ENCODE assay signal across 24 cellular contexts in genomic region chr2:241190291-241190981, GRCh38. TPM values are rescaled to one million over a fixed set of nuclear protein-coding genes. Genes with fewer than 3 reads are reported as not detected.
A peak's percentile ranks its signal among the peaks of the same experiment; 100 is the strongest.
DNase-seq lines count a peak whose midpoint lies in the region; ATAC-seq, FAIRE-seq and TF ChIP-seq lines count a peak whose summit lies in the region.
"Had no signal": no experiment of that assay in that cellular context is flagged by ENCODE, and none has a peak within 500 bp of the region (broad histone marks: within the 10 kb centered on the region; RNA-seq: fewer than 3 reads in every experiment).

No MANE protein-coding gene starts in this region.

- no peaks in the 10 kb centered on the region for H3K27me3 Mint-ChIP-seq in activated T-helper 1 cell treated with anti-CD3 and anti-CD28 coated beads, Interleukin-12 subunit alpha, Interleukin-12 subunit beta, Interleukin-2, Interleukin-4 antibody, amounts not matched to agents 30 ng/mL and 10 ng/mL and 1 ng/mL, durations not matched to agents 14 hours and 24 hours and 36 hours (ENCODE audit: insufficient read depth)
- H3K27me3 Mint-ChIP-seq: activated naive CD8-positive, alpha-beta T cell treated with anti-CD3 and anti-CD28 coated beads, Interleukin-2, amount 10 ng/mL, durations not matched to agents 7 days and 5 days; CD4-positive, CD25-positive, alpha-beta regulatory T cell had no signal

- no peaks in the 10 kb centered on the region for H3K9me3 ChIP-seq in Panc1 (ENCODE audit: control insufficient read depth, insufficient read depth, low read depth, low read length)
- H3K9me3 ChIP-seq in kidney (ENCODE audit: control insufficient read depth in 1 of 2, low read length in 2 of 2) = no peaks in the 10 kb centered on the region
- H3K9me3 ChIP-seq in prostate gland = no peaks in the 10 kb centered on the region
- H3K9me3 ChIP-seq: heart left ventricle, left lung, pancreas had no signal

- H3K9me3 Mint-ChIP-seq in activated T-helper 1 cell treated with anti-CD3 and anti-CD28 coated beads, Interleukin-12 subunit alpha, Interleukin-12 subunit beta, Interleukin-2, Interleukin-4 antibody, amounts not matched to agents 30 ng/mL and 10 ng/mL and 1 ng/mL, durations not matched to agents 14 hours and 24 hours and 36 hours = no peaks in the 10 kb centered on the region
- H3K9me3 Mint-ChIP-seq: activated naive CD8-positive, alpha-beta T cell treated with anti-CD3 and anti-CD28 coated beads, Interleukin-2, amount 10 ng/mL, durations not matched to agents 7 days and 5 days; CD4-positive, CD25-positive, alpha-beta regulatory T cell; natural killer cell had no signal

- TF ChIP-seq CTCF in GM20000 (IDR thresholded peaks at IDR 0.05; ENCODE audit: extremely low read depth, missing control alignments) = no peak
- TF ChIP-seq CTCF in Panc1 (IDR thresholded peaks at IDR 0.05) = no peak
- TF ChIP-seq CTCF in kidney (IDR thresholded peaks at IDR 0.05; ENCODE audit: borderline replicate concordance, extremely low read depth, insufficient read depth) = no peak
- no peak for TF ChIP-seq CTCF in prostate gland (IDR thresholded peaks at IDR 0.05)
- TF ChIP-seq CTCF in foreskin fibroblast (IDR thresholded peaks at IDR 0.05; ENCODE audit: low read depth, low read length) = no peak

- CTCF ChIA-PET in Panc1 (lab: Charles Lee) = no interaction called here

- H3K4me3 ChIP-seq in Panc1 (ENCODE audit: low read depth in 2 of 2, low read length in 2 of 2) (no peak overlapping the region), kidney (ENCODE audit: low read length in 2 of 2) (no peak overlapping the region), prostate gland (peak overlapping the region in 1 of 2 donors; percentile 47), foreskin fibroblast (ENCODE audit: low read depth in 1 of 2, low read length in 2 of 2) (no peak overlapping the region)
- H3K4me3 ChIP-seq: GM23248, heart left ventricle, left lung, pancreas had no signal

- H3K4me1 ChIP-seq in Panc1 (ENCODE audit: control insufficient read depth, insufficient read depth, low read length) = no peaks in the 10 kb centered on the region; the same call in 1 of the 2 replicates
- no peaks in the 10 kb centered on the region for H3K4me1 ChIP-seq in kidney (ENCODE audit: control insufficient read depth in 1 of 2, insufficient read depth in 1 of 2, low read depth in 1 of 2, low read length in 2 of 2)
- peaks cover 9% of the 10 kb centered on the region for H3K4me1 ChIP-seq in prostate gland (replicated peaks)
- H3K4me1 ChIP-seq: heart left ventricle, left lung, pancreas had no signal

- no peak overlapping the region for H3K27ac Mint-ChIP-seq in activated T-helper 1 cell treated with anti-CD3 and anti-CD28 coated beads, Interleukin-12 subunit alpha, Interleukin-12 subunit beta, Interleukin-2, Interleukin-4 antibody, amounts not matched to agents 30 ng/mL and 10 ng/mL and 1 ng/mL, durations not matched to agents 14 hours and 24 hours and 36 hours
- H3K27ac Mint-ChIP-seq: activated naive CD8-positive, alpha-beta T cell treated with anti-CD3 and anti-CD28 coated beads, Interleukin-2, amount 10 ng/mL, durations not matched to agents 7 days and 5 days; CD4-positive, CD25-positive, alpha-beta regulatory T cell; natural killer cell had no signal

- FAIRE-seq in kidney (lab: Jason Lieb, UNC) = no peak
- FAIRE-seq: pancreas had no signal

- H3K36me3 ChIP-seq in Panc1 (ENCODE audit: control insufficient read depth, insufficient read depth, low read length) = no peaks in the 10 kb centered on the region
- no peaks in the 10 kb centered on the region for H3K36me3 ChIP-seq in kidney (ENCODE audit: control insufficient read depth in 1 of 2, insufficient read depth in 2 of 2, low read length in 2 of 2)
- H3K36me3 ChIP-seq in prostate gland = no peaks in the 10 kb centered on the region
- H3K36me3 ChIP-seq: heart left ventricle, left lung, pancreas had no signal

- POLR2A ChIA-PET in Panc1 (lab: Charles Lee) = no interaction called here

- DNase-seq in GM20000 (ENCODE audit: low spot score) (peak; percentile 22), Panc1 (ENCODE audit: low read depth, low spot score) (no peak), kidney (peak; percentile 66), prostate gland (ENCODE audit: low spot score) (no peak), NCI-H524 treated with DMSO at 0.1 percent for 48 hours (lab: John Stamatoyannopoulos, UW) (no peak), foreskin fibroblast (no peak)
- no peak for DNase-seq in activated CD4-positive, alpha-beta T cell treated with anti-CD3 and anti-CD28 coated beads for 48 hours
- no peak for DNase-seq in activated T-helper 1 cell treated with anti-CD3 and anti-CD28 coated beads, Interleukin-12 subunit alpha, Interleukin-12 subunit beta, Interleukin-2, Interleukin-4 antibody, amounts not matched to agents 30 ng/mL and 10 ng/mL and 1 ng/mL, durations not matched to agents 14 hours and 24 hours and 36 hours (ENCODE audit: low spot score)
- DNase-seq: activated CD4-positive, alpha-beta T cell treated with anti-CD3 and anti-CD28 coated beads, Interleukin-2, amount 50 U/mL, for 4 hours; activated effector memory CD4-positive, alpha-beta T cell treated with Interleukin-2 at 50 U/mL for 16 hours; activated naive CD8-positive, alpha-beta T cell treated with anti-CD3 and anti-CD28 coated beads, Interleukin-2, amount 10 ng/mL, durations not matched to agents 7 days and 5 days; CD4-positive, CD25-positive, alpha-beta regulatory T cell; cerebellar nuclear complex; GM23248; natural killer cell; NCI-H1436 treated with DMSO at 0.1 percent for 48 hours; stimulated activated CD4-positive, alpha-beta T cell treated with anti-CD3 and anti-CD28 coated beads, Interleukin-12 subunit alpha, Interleukin-12 subunit beta, amount 100 ng/mL, for 4 hours; stimulated activated CD4-positive, alpha-beta T cell treated with anti-CD3 and anti-CD28 coated beads, Interleukin-4, amount 100 ng/mL, for 24 hours; stimulated activated naive CD4-positive, alpha-beta T cell treated with Interleukin-2 at 50 U/mL for 16 hours; T-helper 9 cell had no signal

- in situ Hi-C loops in Panc1 (cut with HindIII; ENCODE audit: low pct_unique_long_range_greater_than_20kb, low sequenced_read_pairs) = no loop called here

- H3K4me3 Mint-ChIP-seq in activated T-helper 1 cell treated with anti-CD3 and anti-CD28 coated beads, Interleukin-12 subunit alpha, Interleukin-12 subunit beta, Interleukin-2, Interleukin-4 antibody, amounts not matched to agents 30 ng/mL and 10 ng/mL and 1 ng/mL, durations not matched to agents 14 hours and 24 hours and 36 hours = no peak overlapping the region
- H3K4me3 Mint-ChIP-seq: activated naive CD8-positive, alpha-beta T cell treated with anti-CD3 and anti-CD28 coated beads, Interleukin-2, amount 10 ng/mL, durations not matched to agents 7 days and 5 days; CD4-positive, CD25-positive, alpha-beta regulatory T cell; natural killer cell had no signal

- H3K27ac ChIP-seq in Panc1 (ENCODE audit: low read length) (no peak overlapping the region), kidney (ENCODE audit: low read depth in 2 of 2, low read length in 2 of 2) (no peak overlapping the region), prostate gland (peak overlapping the region; percentile 76 to 85)
- H3K27ac ChIP-seq: GM23248, heart left ventricle, left lung, pancreas, RWPE1 had no signal

- no peaks in the 10 kb centered on the region for H3K27me3 ChIP-seq in Panc1 (ENCODE audit: control insufficient read depth, insufficient read depth, low read length)
- H3K27me3 ChIP-seq in prostate gland (replicated peaks; ENCODE audit: insufficient read depth) = no peaks in the 10 kb centered on the region
- H3K27me3 ChIP-seq: heart left ventricle, left lung, pancreas had no signal

- BruUV-seq in Panc1 (replicated peaks; lab: Mats Ljungman, UMichigan) = no TSS peak

- no peak for TF ChIP-seq POLR2A in prostate gland (IDR thresholded peaks at IDR 0.05)

- intact Hi-C loops in Panc1 (cut with micrococcal nuclease; ENCODE audit: unreplicated experiment) (no loop called here), kidney (cut with DNase I) (no loop called here), prostate gland (cut with DNase I) (no loop called here)
- intact Hi-C loops in activated T-helper 1 cell treated with anti-CD3 and anti-CD28 coated beads, Interleukin-12 subunit alpha, Interleukin-12 subunit beta, Interleukin-2, Interleukin-4 antibody, amounts not matched to agents 30 ng/mL and 10 ng/mL and 1 ng/mL, durations not matched to agents 14 hours and 24 hours and 36 hours (cut with micrococcal nuclease) = no loop called here

- 87% methylated on average over 16 of the region's 19 CpGs for WGBS in prostate gland

- H3K9ac ChIP-seq in kidney (ENCODE audit: low read length in 2 of 2) = no peak overlapping the region
- H3K9ac ChIP-seq: GM23248 had no signal

- H3K4me1 Mint-ChIP-seq in activated T-helper 1 cell treated with anti-CD3 and anti-CD28 coated beads, Interleukin-12 subunit alpha, Interleukin-12 subunit beta, Interleukin-2, Interleukin-4 antibody, amounts not matched to agents 30 ng/mL and 10 ng/mL and 1 ng/mL, durations not matched to agents 14 hours and 24 hours and 36 hours (ENCODE audit: low read depth) = no peaks in the 10 kb centered on the region
- H3K4me1 Mint-ChIP-seq: activated naive CD8-positive, alpha-beta T cell treated with anti-CD3 and anti-CD28 coated beads, Interleukin-2, amount 10 ng/mL, durations not matched to agents 7 days and 5 days; CD4-positive, CD25-positive, alpha-beta regulatory T cell; natural killer cell had no signal

- ATAC-seq in Panc1 = peak; percentile 74
- ATAC-seq: left lung had no signal

- no peaks in the 10 kb centered on the region for H3K36me3 Mint-ChIP-seq in activated T-helper 1 cell treated with anti-CD3 and anti-CD28 coated beads, Interleukin-12 subunit alpha, Interleukin-12 subunit beta, Interleukin-2, Interleukin-4 antibody, amounts not matched to agents 30 ng/mL and 10 ng/mL and 1 ng/mL, durations not matched to agents 14 hours and 24 hours and 36 hours (ENCODE audit: low read depth)
- H3K36me3 Mint-ChIP-seq: activated naive CD8-positive, alpha-beta T cell treated with anti-CD3 and anti-CD28 coated beads, Interleukin-2, amount 10 ng/mL, durations not matched to agents 7 days and 5 days; CD4-positive, CD25-positive, alpha-beta regulatory T cell; natural killer cell had no signal

RNA-seq across cellular contexts. Expression of gene ANO7, which starts 2.0 kb away (rescaled TPM):
- total RNA-seq in Panc1 (2021; ENCODE audit: unreplicated experiment) (6.9 TPM), kidney (1.9 TPM), prostate gland (100 to 1,000 TPM; 140 to 187 TPM)
- 7.3 TPM for polyA plus RNA-seq in Panc1 (2012; ENCODE audit: insufficient read length)
- polyA plus RNA-seq in kidney (ENCODE audit: insufficient read depth, low read depth, low replicate concordance) = 1.1 TPM
- total RNA-seq in activated T-helper 1 cell treated with anti-CD3 and anti-CD28 coated beads, Interleukin-12 subunit alpha, Interleukin-12 subunit beta, Interleukin-2, Interleukin-4 antibody, amounts not matched to agents 30 ng/mL and 10 ng/mL and 1 ng/mL, durations not matched to agents 14 hours and 24 hours and 36 hours = 2.1 and 2.4 TPM in 2 replicates
- polyA plus RNA-seq: CD4-positive, CD25-positive, alpha-beta regulatory T cell had no signal

RNA-seq across cellular contexts. Expression of gene PPP1R7, which starts 40.2 kb away (rescaled TPM):
- total RNA-seq in Panc1 (2021; ENCODE audit: unreplicated experiment) (64.2 TPM), kidney (64.6 TPM), prostate gland (10 to 100 TPM; 50.0 to 91.3 TPM)
- 116 TPM for polyA plus RNA-seq in Panc1 (2012; ENCODE audit: insufficient read length)
- polyA plus RNA-seq in kidney (ENCODE audit: insufficient read depth, low read depth, low replicate concordance) = 94.9 TPM
- total RNA-seq in activated T-helper 1 cell treated with anti-CD3 and anti-CD28 coated beads, Interleukin-12 subunit alpha, Interleukin-12 subunit beta, Interleukin-2, Interleukin-4 antibody, amounts not matched to agents 30 ng/mL and 10 ng/mL and 1 ng/mL, durations not matched to agents 14 hours and 24 hours and 36 hours = 115 and 118 TPM in 2 replicates

RNA-seq across cellular contexts. Expression of gene PASK, which starts 41.2 kb away (rescaled TPM):
- total RNA-seq in Panc1 (2021; ENCODE audit: unreplicated experiment) (51.6 TPM), kidney (26.0 TPM), prostate gland (100 to 1,000 TPM in 1 of 2 donors, 10 to 100 TPM in 1; 49.2 to 200 TPM)
- polyA plus RNA-seq in Panc1 (2012; ENCODE audit: insufficient read length) = 14.3 TPM
- 3.1 TPM for polyA plus RNA-seq in kidney (ENCODE audit: insufficient read depth, low read depth, low replicate concordance)
- total RNA-seq in activated T-helper 1 cell treated with anti-CD3 and anti-CD28 coated beads, Interleukin-12 subunit alpha, Interleukin-12 subunit beta, Interleukin-2, Interleukin-4 antibody, amounts not matched to agents 30 ng/mL and 10 ng/mL and 1 ng/mL, durations not matched to agents 14 hours and 24 hours and 36 hours = 101 and 104 TPM in 2 replicates

Comparison
In these comparisons a context has a peak if more than half of its experiments do, and no peak if none do; other contexts are left out.
1. DNase-seq: peak in GM20000 (single experiment) and kidney (single experiment); none in Panc1 (single experiment), prostate gland (single experiment), NCI-H524 treated with DMSO at 0.1 percent for 48 hours (single experiment), foreskin fibroblast (0 of 2), activated CD4-positive, alpha-beta T cell treated with anti-CD3 and anti-CD28 coated beads for 48 hours (single experiment) and activated T-helper 1 cell treated with anti-CD3 and anti-CD28 coated beads, Interleukin-12 subunit alpha, Interleukin-12 subunit beta, Interleukin-2, Interleukin-4 antibody, amounts not matched to agents 30 ng/mL and 10 ng/mL and 1 ng/mL, durations not matched to agents 14 hours and 24 hours and 36 hours (single experiment).
2. H3K27ac ChIP-seq: peak in prostate gland (2 of 2); none in Panc1 (single experiment) and kidney (0 of 2).
3. RNA of gene ANO7, which starts 2.0 kb away (total RNA-seq): 140 to 187 TPM in prostate gland; 6.9 TPM in Panc1 (single experiment), 2.1 to 2.4 TPM in activated T-helper 1 cell treated with anti-CD3 and anti-CD28 coated beads, Interleukin-12 subunit alpha, Interleukin-12 subunit beta, Interleukin-2, Interleukin-4 antibody, amounts not matched to agents 30 ng/mL and 10 ng/mL and 1 ng/mL, durations not matched to agents 14 hours and 24 hours and 36 hours and 1.9 TPM in kidney (single experiment); every median in the first group is over 10 times any median in the second.